12 cellular contexts compared by ENCODE assay signal in genomic region chr2:179460530-179460929, GRCh38.
DNase-seq lines count a peak whose midpoint lies in the region; ATAC-seq, FAIRE-seq and TF ChIP-seq lines count a peak whose summit lies in the region.
"Had no signal": no experiment of that assay in that cellular context is flagged by ENCODE, and none has a peak within 500 bp of the region (broad histone marks: within the 10 kb centered on the region; RNA-seq: fewer than 3 reads in every experiment).

No MANE protein-coding gene starts in this region.

- H3K4me3 ChIP-seq in GM12878, result no peak overlapping the region
- H3K4me3 ChIP-seq: ovary, thoracic aorta had no signal

- intact Hi-C loops in GM12878 (cut with micrococcal nuclease; ENCODE audit: unreplicated experiment), result no loop called here

- H4K20me1 ChIP-seq in GM12878 (ENCODE audit: control insufficient read depth, insufficient read depth), result no peaks in the 10 kb centered on the region

- CTCF ChIA-PET in GM12878 (lab: Yijun Ruan, JAX), result interaction anchor here (0.6 kb wide), 1 partner anchor 35 kb away, joined by 3 read pairs; no protein-coding TSS in a partner anchor

- no peak overlapping the region for H3K9ac ChIP-seq in GM12878 (ENCODE audit: control insufficient read depth, insufficient read depth, low read length)

- H3K27me3 ChIP-seq in GM12878 (replicated peaks in 1 of 2; ENCODE audit: control insufficient read depth in 2 of 2, insufficient read depth in 2 of 2, low read length in 1 of 2), result no peaks in the 10 kb centered on the region
- H3K27me3 ChIP-seq: ovary had no signal

- no peak for TF ChIP-seq EP300 in GM12878 (IDR thresholded peaks at IDR 0.05; ENCODE audit: borderline replicate concordance in 1 of 2, control insufficient read depth in 1 of 2, low read depth in 2 of 2, low read length in 2 of 2)

- SMC1A ChIA-PET in GM12878 (lab: Charles Lee; ENCODE audit: uncharacterized antibody, unreplicated experiment), result interaction anchor here (1.3 kb wide), 1 partner anchor 16 kb away, joined by 3 read pairs; no protein-coding TSS in a partner anchor

- no peak for TF ChIP-seq POLR2A in GM12878 (IDR thresholded peaks at IDR 0.05; ENCODE audit: low read depth, low read length)

- RAD21 ChIA-PET in GM12878 (lab: Charles Lee; ENCODE audit: unreplicated experiment), result no interaction called here

- H3K9me3 ChIP-seq in GM12878 (replicated peaks; ENCODE audit: control insufficient read depth, insufficient read depth, low read length), result no peaks in the 10 kb centered on the region
- H3K9me3 ChIP-seq: ovary, thoracic aorta had no signal

- DNase-seq in AG20443 (ENCODE audit: low spot score) (peak; percentile 73), HT1080 (ENCODE audit: low read depth) (peak; percentile 93), GM12878 (ENCODE audit: low read depth, low spot score) (no peak), mucosa of gallbladder (ENCODE audit: low spot score) (peak; percentile 28), DMS153 (lab: John Stamatoyannopoulos, UW) (no peak), SIG-M5 (lab: John Stamatoyannopoulos, UW) (no peak), DMS79 treated with DMSO at 0.1 percent for 48 hours (lab: John Stamatoyannopoulos, UW) (no peak)
- DNase-seq: activated CD8-positive, alpha-beta T cell treated with anti-CD3 and anti-CD28 coated beads for 36 hours; NCI-H345 had no signal

- FAIRE-seq in GM12878 (lab: Jason Lieb, UNC), result no peak

- no peak for ATAC-seq in GM12878
- no peak for ATAC-seq in GM18517 (IDR thresholded peaks at IDR 0.05; ENCODE audit: unreplicated experiment)
- ATAC-seq: activated CD8-positive, alpha-beta T cell treated with anti-CD3 and anti-CD28 coated beads for 36 hours had no signal

- no peak overlapping the region for H2AFZ ChIP-seq in GM12878 (ENCODE audit: control insufficient read depth, low read depth, low read length)

- in situ Hi-C loops in GM12878 (cut with MboI), result no loop called here

- 0% methylated on average over 3 of the region's 3 CpGs for WGBS in GM12878 (ENCODE audit: insufficient coverage, insufficient replicate concordance, low lambda C conversion rate, missing lambda C conversion rate)

- no peaks in the 10 kb centered on the region for H3K36me3 ChIP-seq in GM12878 (ENCODE audit: control insufficient read depth in 2 of 2, insufficient read depth in 2 of 2, low read length in 1 of 2)
- H3K36me3 ChIP-seq: ovary, thoracic aorta had no signal

- no peak overlapping the region for H3K4me2 ChIP-seq in GM12878 (ENCODE audit: control insufficient read depth, insufficient read depth)

- BruUV-seq in GM12878 (replicated peaks; lab: Mats Ljungman, UMichigan), result no TSS peak

- no peaks in the 10 kb centered on the region for H3K79me2 ChIP-seq in GM12878 (ENCODE audit: control insufficient read depth, insufficient read depth, low read length)

- no peak overlapping the region for H3K27ac ChIP-seq in GM12878 (ENCODE audit: control insufficient read depth, insufficient read depth)
- H3K27ac ChIP-seq: ovary, thoracic aorta had no signal

- POLR2A ChIA-PET in GM12878 (lab: Charles Lee), result no interaction called here

- no peaks in the 10 kb centered on the region for H3K4me1 ChIP-seq in GM12878 (ENCODE audit: control insufficient read depth, insufficient read depth, low read length)

- TF ChIP-seq RAD21 in GM12878 (IDR thresholded peaks at IDR 0.05; ENCODE audit: insufficient read depth, low read depth, low read length), result no peak

- no peak for TF ChIP-seq CTCF in GM12878 (IDR thresholded peaks at IDR 0.05 in 2 of 3, conservative IDR thresholded peaks at IDR 0.05 in 1 of 3; ENCODE audit: control insufficient read depth in 2 of 3, extremely low read depth in 1 of 3, insufficient read depth in 1 of 3, low read depth in 3 of 3, low read length in 3 of 3)

TF ChIP-seq in GM12878, 131 proteins besides CTCF, POLR2A, EP300 and RAD21:
- no peak for TF ChIP-seq SMARCA5 (IDR thresholded peaks at IDR 0.05)
- TF ChIP-seq, protein P1, sequence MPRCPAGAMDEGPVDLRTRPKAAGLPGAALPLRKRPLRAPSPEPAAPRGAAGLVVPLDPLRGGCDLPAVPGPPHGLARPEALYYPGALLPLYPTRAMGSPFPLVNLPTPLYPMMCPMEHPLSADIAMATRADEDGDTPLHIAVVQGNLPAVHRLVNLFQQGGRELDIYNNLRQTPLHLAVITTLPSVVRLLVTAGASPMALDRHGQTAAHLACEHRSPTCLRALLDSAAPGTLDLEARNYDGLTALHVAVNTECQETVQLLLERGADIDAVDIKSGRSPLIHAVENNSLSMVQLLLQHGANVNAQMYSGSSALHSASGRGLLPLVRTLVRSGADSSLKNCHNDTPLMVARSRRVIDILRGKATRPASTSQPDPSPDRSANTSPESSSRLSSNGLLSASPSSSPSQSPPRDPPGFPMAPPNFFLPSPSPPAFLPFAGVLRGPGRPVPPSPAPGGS (IDR thresholded peaks at IDR 0.05; ENCODE audit: borderline replicate concordance, insufficient read depth, low read depth, low read length, poor library complexity, severe bottlenecking), result peak; percentile 27
TF ChIP-seq in GM12878: peak in this region for 1.

Comparison
In these comparisons a context has a peak if more than half of its experiments do, and no peak if none do; other contexts are left out.
1. DNase-seq: peak in AG20443 (single experiment), HT1080 (single experiment) and mucosa of gallbladder (single experiment); none in GM12878 (single experiment), DMS153 (single experiment), SIG-M5 (single experiment) and DMS79 treated with DMSO at 0.1 percent for 48 hours (single experiment).